ENCODE assay signal across 19 cellular contexts in genomic region chr10:51311232-51311631, GRCh38.
DNase-seq lines count a peak whose midpoint lies in the region; ATAC-seq, FAIRE-seq and TF ChIP-seq lines count a peak whose summit lies in the region.
"Had no signal": no experiment of that assay in that cellular context is flagged by ENCODE, and none has a peak within 500 bp of the region (broad histone marks: within the 10 kb centered on the region; RNA-seq: fewer than 3 reads in every experiment).

No MANE protein-coding gene starts in this region.

- ATAC-seq in IMR-90 (ENCODE audit: low read depth): peak; percentile 37; the same call in 1 of the 2 replicates
- no peak for ATAC-seq in HG02678 (IDR thresholded peaks at IDR 0.05; ENCODE audit: unreplicated experiment)
- no peak for ATAC-seq in GM21515 (IDR thresholded peaks at IDR 0.05; ENCODE audit: unreplicated experiment)

- no peak overlapping the region for H3K56ac ChIP-seq in IMR-90 (ENCODE audit: extremely low read depth, insufficient read depth, low read length)

- no peak overlapping the region for H2AK5ac ChIP-seq in IMR-90 (ENCODE audit: low read depth, low read length)

- in situ Hi-C loops in IMR-90 (cut with MboI; ENCODE audit: low sequenced_read_pairs): no loop called here

- TF ChIP-seq EP300 in esophagus muscularis mucosa (IDR thresholded peaks at IDR 0.05): no peak

- H4K91ac ChIP-seq in IMR-90 (ENCODE audit: insufficient read depth, low read depth, low read length): no peak overlapping the region

- H3K4me2 ChIP-seq in IMR-90 (ENCODE audit: low read depth, low read length) (no peak overlapping the region; the same call in 1 of the 2 replicates), endothelial cell of umbilical vein (ENCODE audit: insufficient read depth, low read length) (no peak overlapping the region)

- no peak overlapping the region for H3K27ac ChIP-seq in IMR-90 (ENCODE audit: insufficient read depth, low read length)
- H3K27ac ChIP-seq in endothelial cell of umbilical vein (ENCODE audit: insufficient read depth, low read depth, low read length): no peak overlapping the region
- H3K27ac ChIP-seq in esophagus muscularis mucosa (replicated peaks in 1 of 4): no peak overlapping the region
- H3K27ac ChIP-seq: RWPE1, SJCRH30 had no signal

- dilution Hi-C loops in IMR-90 (cut with HindIII; ENCODE audit: low sequenced_read_pairs, unreplicated experiment): no loop called here
- dilution Hi-C loops in endothelial cell of umbilical vein (cut with MboI; ENCODE audit: extremely low pct_ligation_motif_present, low sequenced_read_pairs): no loop called here

- no peak overlapping the region for H3K14ac ChIP-seq in IMR-90 (replicated peaks; ENCODE audit: low read depth, low read length)

- H2AFZ ChIP-seq in IMR-90 (replicated peaks; ENCODE audit: low read length, poor library complexity): no peak overlapping the region
- H2AFZ ChIP-seq in endothelial cell of umbilical vein (ENCODE audit: low read depth, low read length): no peak overlapping the region

- BruUV-seq in IMR-90 (replicated peaks; lab: Mats Ljungman, UMichigan) (no TSS peak), endothelial cell of umbilical vein (replicated peaks; lab: Mats Ljungman, UMichigan) (no TSS peak)

- WGBS in IMR-90 (ENCODE audit: extremely low coverage in 2 of 2, insufficient read length in 1 of 2), 2 experiments: no CpG with 5 or more reads among the region's 2 CpGs
- 75% methylated on average over 2 of the region's 2 CpGs for WGBS in esophagus muscularis mucosa

- TF ChIP-seq CTCF in IMR-90 (conservative IDR thresholded peaks at IDR 0.05; ENCODE audit: low read depth, low read length): no peak
- no peak for TF ChIP-seq CTCF in endothelial cell of umbilical vein (IDR thresholded peaks at IDR 0.05; ENCODE audit: extremely low read depth in 1 of 2, insufficient read depth in 1 of 2, low read depth in 1 of 2, low read length in 2 of 2)
- TF ChIP-seq CTCF in esophagus muscularis mucosa (IDR thresholded peaks at IDR 0.05): no peak

- H3K9me1 ChIP-seq in IMR-90 (ENCODE audit: insufficient read depth, low read length) (peaks cover 5% of the 10 kb centered on the region), endothelial cell of umbilical vein (replicated peaks; ENCODE audit: control insufficient read depth, extremely low read depth, insufficient read depth, low read length) (no peaks in the 10 kb centered on the region)

- no peak overlapping the region for H3K9ac ChIP-seq in IMR-90 (ENCODE audit: low read depth, low read length)
- no peak overlapping the region for H3K9ac ChIP-seq in endothelial cell of umbilical vein (replicated peaks; ENCODE audit: extremely low read depth, insufficient read depth, low read length)

- H3K79me1 ChIP-seq in IMR-90 (ENCODE audit: low read depth in 1 of 2, low read length in 2 of 2): peaks cover 5 to 33% of the 10 kb centered on the region in 2 experiments

- TF ChIP-seq POLR2A in IMR-90 (IDR thresholded peaks at IDR 0.05; ENCODE audit: low read depth, low read length) (no peak), endothelial cell of umbilical vein (IDR thresholded peaks at IDR 0.05; ENCODE audit: low read depth, low read length) (no peak), esophagus muscularis mucosa (IDR thresholded peaks at IDR 0.05; ENCODE audit: low read depth) (no peak)

- no peak overlapping the region for H2BK20ac ChIP-seq in IMR-90 (ENCODE audit: low read depth, low read length)

- no peak overlapping the region for H2BK120ac ChIP-seq in IMR-90 (ENCODE audit: low read depth, low read length)

- POLR2A ChIA-PET in IMR-90 (lab: Charles Lee; ENCODE audit: unreplicated experiment): no interaction called here
- POLR2A ChIA-PET in endothelial cell of umbilical vein (lab: Charles Lee): no interaction called here

- DNase-seq in EH (ENCODE audit: low read depth) (peak; percentile 46), IMR-90 (peak; percentile 39), endothelial cell of umbilical vein (ENCODE audit: low read depth, low spot score) (peak; percentile 19), myocyte (ENCODE audit: low read depth) (peak; percentile 33), H4 (ENCODE audit: low spot score) (no peak), esophagus muscularis mucosa (ENCODE audit: extremely low spot score) (no peak)
- DNase-seq: BE2C; CD4-positive, alpha-beta T cell; HFFc6; Kasumi-1; NCI-H187; NCI-H2171; NCI-H510A; NCI-H774; SJCRH30; SW 1271 had no signal

- no peak overlapping the region for H3K23ac ChIP-seq in IMR-90 (ENCODE audit: low read depth, low read length)

- intact Hi-C loops in IMR-90 (cut with micrococcal nuclease): no loop called here
- intact Hi-C loops in endothelial cell of umbilical vein (cut with micrococcal nuclease): no loop called here
- intact Hi-C loops in esophagus muscularis mucosa (cut with DNase I): no loop called here

- H2BK15ac ChIP-seq in IMR-90 (ENCODE audit: low read depth, low read length): no peak overlapping the region

- H4K5ac ChIP-seq in IMR-90 (ENCODE audit: low read depth, low read length): no peak overlapping the region

- H3K18ac ChIP-seq in IMR-90 (ENCODE audit: low read depth, low read length): no peak overlapping the region; the same call in 1 of the 2 replicates

- H3K9me3 ChIP-seq in IMR-90 (ENCODE audit: control insufficient read depth, insufficient read depth, low read length) (no peaks in the 10 kb centered on the region), endothelial cell of umbilical vein (replicated peaks; ENCODE audit: control insufficient read depth, insufficient read depth, low read length) (no peaks in the 10 kb centered on the region), esophagus muscularis mucosa (no peaks in the 10 kb centered on the region)
- H3K9me3 ChIP-seq: BE2C, SJCRH30 had no signal

- no peak overlapping the region for H4K8ac ChIP-seq in IMR-90 (ENCODE audit: low read depth in 2 of 2, low read length in 2 of 2)

- CTCF ChIA-PET in IMR-90 (lab: Yijun Ruan, JAX): no interaction called here
- CTCF ChIA-PET in endothelial cell of umbilical vein (lab: Charles Lee): no interaction called here

- H3K79me2 ChIP-seq in endothelial cell of umbilical vein (ENCODE audit: control insufficient read depth, insufficient read depth, low read length): no peaks in the 10 kb centered on the region

- H3K4me1 ChIP-seq in IMR-90 (ENCODE audit: control insufficient read depth, insufficient read depth, low read length) (peaks cover 6% of the 10 kb centered on the region), endothelial cell of umbilical vein (ENCODE audit: control insufficient read depth, extremely low read depth, insufficient read depth, low read length) (no peaks in the 10 kb centered on the region), esophagus muscularis mucosa (peaks cover 4 to 16% (median 15%) of the 10 kb centered on the region in 4 donors)
- H3K4me1 ChIP-seq: BE2C, SJCRH30 had no signal

- H3K27me3 ChIP-seq in IMR-90 (ENCODE audit: control insufficient read depth, insufficient read depth, low read length) (no peaks in the 10 kb centered on the region), endothelial cell of umbilical vein (ENCODE audit: control insufficient read depth in 2 of 2, insufficient read depth in 2 of 2, low read length in 2 of 2) (no peaks in the 10 kb centered on the region), esophagus muscularis mucosa (no peaks in the 10 kb centered on the region)
- H3K27me3 ChIP-seq: BE2C, SJCRH30 had no signal

- H2AK9ac ChIP-seq in IMR-90 (replicated peaks; ENCODE audit: low read depth, low read length, poor library complexity): no peak overlapping the region

- FAIRE-seq in endothelial cell of umbilical vein (lab: Jason Lieb, UNC): no peak

- no peak for TF ChIP-seq RAD21 in IMR-90 (IDR thresholded peaks at IDR 0.05; ENCODE audit: low read length)

- H2BK5ac ChIP-seq in IMR-90 (ENCODE audit: low read depth, low read length, poor library complexity, severe bottlenecking): no peak overlapping the region

- H3K4me3 ChIP-seq in IMR-90 (ENCODE audit: insufficient read depth, low read depth, low read length) (no peak overlapping the region), endothelial cell of umbilical vein (replicated peaks in 1 of 3; ENCODE audit: insufficient read depth in 1 of 3, low read depth in 1 of 3, low read length in 3 of 3) (no peak overlapping the region), esophagus muscularis mucosa (no peak overlapping the region)
- H3K4me3 ChIP-seq: SJCRH30 had no signal

- H3K4ac ChIP-seq in IMR-90 (ENCODE audit: low read depth, low read length): no peak overlapping the region

- H3K36me3 ChIP-seq in IMR-90 (ENCODE audit: control insufficient read depth, insufficient read depth, low read length) (no peaks in the 10 kb centered on the region), endothelial cell of umbilical vein (ENCODE audit: control insufficient read depth in 2 of 2, extremely low read depth in 1 of 2, insufficient read depth in 2 of 2, low read length in 2 of 2) (no peaks in the 10 kb centered on the region), esophagus muscularis mucosa (no peaks in the 10 kb centered on the region)
- H3K36me3 ChIP-seq: BE2C, SJCRH30 had no signal

- H4K20me1 ChIP-seq in IMR-90 (ENCODE audit: insufficient read depth, low read length) (no peaks in the 10 kb centered on the region), endothelial cell of umbilical vein (replicated peaks; ENCODE audit: control insufficient read depth, extremely low read depth, insufficient read depth, low read length) (no peaks in the 10 kb centered on the region)

TF ChIP-seq in IMR-90, 13 proteins besides CTCF, POLR2A, EP300 and RAD21:
- TF ChIP-seq MAFK (IDR thresholded peaks at IDR 0.05; ENCODE audit: low read depth, low read length): no peak
- no peak for TF ChIP-seq FOS (IDR thresholded peaks at IDR 0.05; ENCODE audit: low read depth, low read length)
- TF ChIP-seq RFX5 (IDR thresholded peaks at IDR 0.05; ENCODE audit: low read depth, low read length): no peak
- no peak for TF ChIP-seq MAZ (IDR thresholded peaks at IDR 0.05; ENCODE audit: borderline replicate concordance, low read depth, low read length)
TF ChIP-seq in IMR-90: peak in this region for 0.

TF ChIP-seq in endothelial cell of umbilical vein, 7 proteins besides CTCF, POLR2A, EP300 and RAD21:
- TF ChIP-seq GATA2 (IDR thresholded peaks at IDR 0.05; ENCODE audit: insufficient read depth, insufficient read length, low read depth, low read length) (no peak), EZH2 (IDR thresholded peaks at IDR 0.05; ENCODE audit: borderline replicate concordance, low read depth, low read length, severe bottlenecking) (no peak), FOS (IDR thresholded peaks at IDR 0.05; ENCODE audit: borderline replicate concordance, insufficient read depth, low read length) (no peak), POLR2AphosphoS5 (IDR thresholded peaks at IDR 0.05; ENCODE audit: insufficient read depth, low read depth, low read length) (no peak), MYC (IDR thresholded peaks at IDR 0.05; ENCODE audit: low read depth, low read length) (no peak), JUN (IDR thresholded peaks at IDR 0.05; ENCODE audit: borderline replicate concordance, insufficient read depth, insufficient read length, low read depth) (no peak)
- TF ChIP-seq, protein P1, sequence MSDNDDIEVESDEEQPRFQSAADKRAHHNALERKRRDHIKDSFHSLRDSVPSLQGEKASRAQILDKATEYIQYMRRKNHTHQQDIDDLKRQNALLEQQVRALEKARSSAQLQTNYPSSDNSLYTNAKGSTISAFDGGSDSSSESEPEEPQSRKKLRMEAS (IDR thresholded peaks at IDR 0.05; ENCODE audit: insufficient read depth, insufficient read length): no peak

Comparison
In these comparisons a context has a peak if more than half of its experiments do, and no peak if none do; other contexts are left out.
1. DNase-seq: peak in EH (single experiment), IMR-90 (single experiment), endothelial cell of umbilical vein (single experiment) and myocyte (single experiment); none in H4 (single experiment) and esophagus muscularis mucosa (single experiment).